32 cellular contexts compared by ENCODE assay signal in genomic region chr14:91839754-91840153, GRCh38. TPM values are rescaled to one million over a fixed set of nuclear protein-coding genes. Genes with fewer than 3 reads are reported as not detected.
DNase-seq lines count a peak whose midpoint lies in the region; ATAC-seq, FAIRE-seq and TF ChIP-seq lines count a peak whose summit lies in the region.
"Had no signal": no experiment of that assay in that cellular context is flagged by ENCODE, and none has a peak within 500 bp of the region (broad histone marks: within the 10 kb centered on the region; RNA-seq: fewer than 3 reads in every experiment).

No MANE protein-coding gene starts in this region.

- intact Hi-C loops in CD4-positive, alpha-beta T cell (cut with DNase I, micrococcal nuclease), result loop anchor here in 1 of 2 experiments (5.0 to 10.0 kb wide), 4 partner anchors 73 to 1082 kb away; partner anchors contain the start of genes GOLGA5 and PPP4R3A
- intact Hi-C loops in OCI-LY7 (cut with micrococcal nuclease; ENCODE audit: unreplicated experiment), result no loop called here

- TF ChIP-seq CTCF in CD4-positive, alpha-beta T cell (IDR thresholded peaks at IDR 0.05), result no peak
- no peak for TF ChIP-seq CTCF in OCI-LY7 (conservative IDR thresholded peaks at IDR 0.05; ENCODE audit: low read length)
- no peak for TF ChIP-seq CTCF in brain microvascular endothelial cell (IDR thresholded peaks at IDR 0.05; ENCODE audit: low read depth, low read length, missing control alignments)

- peaks cover 79% of the 10 kb centered on the region for H3K4me1 Mint-ChIP-seq in CD4-positive, alpha-beta T cell (ENCODE audit: low read depth)

- no peaks in the 10 kb centered on the region for H4K20me1 ChIP-seq in OCI-LY7 (ENCODE audit: insufficient read depth, low read length)

- no peaks in the 10 kb centered on the region for H3K9me3 ChIP-seq in CD4-positive, alpha-beta T cell (ENCODE audit: control insufficient read depth, low read length)
- no peaks in the 10 kb centered on the region for H3K9me3 ChIP-seq in OCI-LY7 (ENCODE audit: low read length)
- H3K9me3 ChIP-seq: gastrocnemius medialis, mucosa of descending colon had no signal

- no TSS peak for BruUV-seq in OCI-LY7 (replicated peaks; lab: Mats Ljungman, UMichigan)

- H3K27me3 Mint-ChIP-seq in CD4-positive, alpha-beta T cell, result no peaks in the 10 kb centered on the region
- H3K27me3 Mint-ChIP-seq: natural killer cell treated with Interleukin-12 subunit alpha and Interleukin-12 subunit beta and Interleukin-15 and Interleukin-18, amount 100 ng/mL, for 72 hours had no signal

- POLR2A ChIA-PET in CD4-positive, alpha-beta T cell (lab: Charles Lee), result interaction anchor here (0.9 to 2.7 kb wide), 4 partner anchors 16 to 71 kb away, joined by 3 to 10 read pairs (median 4); no protein-coding TSS in a partner anchor
- POLR2A ChIA-PET in OCI-LY7 (lab: Charles Lee), result interaction anchor here (0.5 kb wide), 1 partner anchor 21 kb away, joined by 3 read pairs; no protein-coding TSS in a partner anchor

- H3K36me3 ChIP-seq in OCI-LY7 (ENCODE audit: insufficient read depth, low read length) (no peaks in the 10 kb centered on the region), brain microvascular endothelial cell (replicated peaks) (no peaks in the 10 kb centered on the region)
- H3K36me3 ChIP-seq: gastrocnemius medialis had no signal

- no peak overlapping the region for H2AFZ ChIP-seq in OCI-LY7 (ENCODE audit: low read length)

- no peak overlapping the region for H3K4me2 ChIP-seq in OCI-LY7 (ENCODE audit: low read length)

- no peak for TF ChIP-seq POLR2A in GM12892 (IDR thresholded peaks at IDR 0.05; ENCODE audit: low read depth, low read length)

- no peak overlapping the region for H3K27ac ChIP-seq in CD4-positive, alpha-beta T cell (ENCODE audit: low read depth, low read length)
- H3K27ac ChIP-seq in OCI-LY7 (ENCODE audit: low read depth, low read length, poor library complexity, severe bottlenecking) (no peak overlapping the region), brain microvascular endothelial cell (no peak overlapping the region)
- H3K27ac ChIP-seq: gastrocnemius medialis had no signal

- CTCF ChIA-PET in CD4-positive, alpha-beta T cell (lab: Charles Lee), result interaction anchor here (1.3 to 1.5 kb wide), 2 partner anchors 14 to 24 kb away, joined by 4 to 5 read pairs; no protein-coding TSS in a partner anchor
- CTCF ChIA-PET in OCI-LY7 (lab: Charles Lee; ENCODE audit: unreplicated experiment), result interaction anchor here (0.6 kb wide), 1 partner anchor 34 kb away, joined by 3 read pairs; no protein-coding TSS in a partner anchor

- FAIRE-seq in GM12892 (lab: Jason Lieb, UNC), result peak; percentile 21
- FAIRE-seq: bronchial epithelial cell, colon, H54 had no signal

- H3K4me3 ChIP-seq in OCI-LY7 (ENCODE audit: low read depth, low read length, poor library complexity, severe bottlenecking) (no peak overlapping the region), brain microvascular endothelial cell (ENCODE audit: low read depth, low read length) (no peak overlapping the region)
- H3K4me3 ChIP-seq: gastrocnemius medialis, mucosa of descending colon had no signal

- H3K9me3 Mint-ChIP-seq in CD4-positive, alpha-beta T cell, result no peaks in the 10 kb centered on the region
- H3K9me3 Mint-ChIP-seq: activated naive CD4-positive, alpha-beta T cell treated with anti-CD3 and anti-CD28 coated beads, Interleukin-2, amount 50 U/mL, for 72 hours; activated T-helper 2 cell treated with anti-CD3 and anti-CD28 coated beads, Interferon-gamma antibody, Interleukin-2, Interleukin-4, amounts not matched to agents 10 μg/mL and 5 μg/mL and 100 μg/mL, durations not matched to agents 14 hours and 24 hours and 36 hours; natural killer cell treated with Interleukin-12 subunit alpha and Interleukin-12 subunit beta and Interleukin-15 and Interleukin-18, amount 100 ng/mL, for 72 hours had no signal

- H3K79me2 ChIP-seq in OCI-LY7 (ENCODE audit: insufficient read depth, low read depth, low read length), result no peaks in the 10 kb centered on the region

- peaks cover 9% of the 10 kb centered on the region for H3K4me1 ChIP-seq in OCI-LY7 (ENCODE audit: insufficient read depth, low read length, poor library complexity, severe bottlenecking)

- ATAC-seq in CD4-positive, alpha-beta T cell (ENCODE audit: poor library complexity), result no peak
- ATAC-seq in GM18511 (IDR thresholded peaks at IDR 0.05; ENCODE audit: unreplicated experiment), result no peak
- no peak for ATAC-seq in GM18520 (IDR thresholded peaks at IDR 0.05; ENCODE audit: unreplicated experiment)
- ATAC-seq: activated naive CD4-positive, alpha-beta T cell treated with anti-CD3 and anti-CD28 coated beads, Interleukin-2, amount 50 U/mL, for 72 hours; gastrocnemius medialis; left colon; mucosa of descending colon; natural killer cell treated with Interleukin-12 subunit alpha and Interleukin-12 subunit beta and Interleukin-15 and Interleukin-18, amount 100 ng/mL, for 72 hours; SK-N-SH treated with all-trans-retinoic acid at 6 μM for 48 hours had no signal

- peaks cover 72% of the 10 kb centered on the region for H3K36me3 Mint-ChIP-seq in CD4-positive, alpha-beta T cell (ENCODE audit: low read depth)
- H3K36me3 Mint-ChIP-seq: natural killer cell treated with Interleukin-12 subunit alpha and Interleukin-12 subunit beta and Interleukin-15 and Interleukin-18, amount 100 ng/mL, for 72 hours; type B pancreatic cell had no signal

- no peak overlapping the region for H3K4me3 Mint-ChIP-seq in CD4-positive, alpha-beta T cell
- H3K4me3 Mint-ChIP-seq: natural killer cell treated with Interleukin-12 subunit alpha and Interleukin-12 subunit beta and Interleukin-15 and Interleukin-18, amount 100 ng/mL, for 72 hours had no signal

- H3K9me2 ChIP-seq in OCI-LY7 (ENCODE audit: insufficient read depth, low read length), result no peaks in the 10 kb centered on the region

- in situ Hi-C loops in brain microvascular endothelial cell (cut with HindIII; ENCODE audit: low pct_ligation_motif_present, low sequenced_read_pairs), result no loop called here

- H3K27me3 ChIP-seq in CD4-positive, alpha-beta T cell (ENCODE audit: control insufficient read depth, insufficient read depth, low read length), result no peaks in the 10 kb centered on the region
- H3K27me3 ChIP-seq in brain microvascular endothelial cell (replicated peaks), result peaks cover 22% of the 10 kb centered on the region

- DNase-seq in CD4-positive, alpha-beta T cell, result no peak
- no peak for DNase-seq in GM12892 (ENCODE audit: insufficient read length)
- peak; percentile 60 for DNase-seq in OCI-LY7 (ENCODE audit: low spot score)
- peak; percentile 65 for DNase-seq in germinal center (ENCODE audit: low spot score)
- DNase-seq in brain microvascular endothelial cell, result no peak
- no peak for DNase-seq in GM19240 (ENCODE audit: insufficient read length, low spot score)
- DNase-seq: activated CD4-positive, CD25-positive, alpha-beta regulatory T cell treated with anti-CD3 and anti-CD28 coated beads, Interleukin-2, amount 50 U/mL, for 72 hours; activated CD8-positive, alpha-beta memory T cell treated with anti-CD3 and anti-CD28 coated beads for 24 hours; activated T-cell treated with anti-CD3 and anti-CD28 coated beads for 4 hours; amygdala; DMS 273 treated with DMSO at 0.1 percent for 48 hours; effector CD4-positive, alpha-beta T cell; gastrocnemius medialis; hippocampal formation; left colon; mucosa of descending colon; NCI-H1105 treated with DMSO at 0.1 percent for 48 hours; NCI-H2029; NCI-H524 treated with DMSO at 0.1 percent for 48 hours; occipital lobe; Right ventricle myocardium superior; stimulated activated CD4-positive, alpha-beta T cell treated with anti-CD3 and anti-CD28 coated beads, Interleukin-4, amount 100 ng/mL, for 24 hours had no signal

- H3K27ac Mint-ChIP-seq in CD4-positive, alpha-beta T cell, result peak overlapping the region; percentile 90
- H3K27ac Mint-ChIP-seq: activated naive CD4-positive, alpha-beta T cell treated with anti-CD3 and anti-CD28 coated beads, Interleukin-2, amount 50 U/mL, for 72 hours; activated T-helper 2 cell treated with anti-CD3 and anti-CD28 coated beads, Interferon-gamma antibody, Interleukin-2, Interleukin-4, amounts not matched to agents 10 μg/mL and 5 μg/mL and 100 μg/mL, durations not matched to agents 14 hours and 24 hours and 36 hours; natural killer cell treated with Interleukin-12 subunit alpha and Interleukin-12 subunit beta and Interleukin-15 and Interleukin-18, amount 100 ng/mL, for 72 hours; type B pancreatic cell had no signal

RNA-seq across cellular contexts. Expression of gene TC2N, which starts 27.6 kb away (rescaled TPM):
- total RNA-seq in CD4-positive, alpha-beta T cell, result 100 to 1,000 TPM; 129 to 138 TPM
- polyA plus RNA-seq in GM12892 (2012; ENCODE audit: missing spikeins), result 5.0 TPM
- 0.10 and 0.57 TPM in 2 replicates for total RNA-seq in OCI-LY7 (2014; rRNA removed; shearing (Covaris generic))
- total RNA-seq in OCI-LY7 (2022), result not detected in 2 replicates

Comparison
In these comparisons a context has a peak if more than half of its experiments do, and no peak if none do; other contexts are left out.
1. DNase-seq: peak in OCI-LY7 (single experiment) and germinal center (single experiment); none in CD4-positive, alpha-beta T cell (0 of 10), GM12892 (single experiment), brain microvascular endothelial cell (single experiment) and GM19240 (single experiment).
2. RNA of gene TC2N, which starts 27.6 kb away (total RNA-seq): 129 to 138 TPM in CD4-positive, alpha-beta T cell; 0.10 to 0.57 TPM in OCI-LY7; every median in the first group is over 10 times any median in the second.